15 cellular contexts compared by ENCODE assay signal in genomic region chr12:32069731-32070130, GRCh38.
"Had no signal": no experiment of that assay in that cellular context is flagged by ENCODE, and none has a peak within 500 bp of the region (broad histone marks: within the 10 kb centered on the region; RNA-seq: fewer than 3 reads in every experiment).

No MANE protein-coding gene starts in this region.

- H3K4me2 ChIP-seq: neural progenitor cell had no signal

- H3K27ac Mint-ChIP-seq: activated naive CD4-positive, alpha-beta T cell treated with anti-CD3 and anti-CD28 coated beads, Interleukin-2, amount 50 U/mL, for 24 hours; dendritic cell treated with granulocyte-macrophage colony-stimulating factor and Interleukin-4, amounts not matched to agents 40 ng/mL and 50 ng/mL, for 4 days; neural progenitor cell; WTC11 had no signal

- H3K4me3 ChIP-seq: heart left ventricle, lung, neural progenitor cell had no signal

- H3K9ac ChIP-seq: neural progenitor cell had no signal

- H3K27me3 Mint-ChIP-seq: activated naive CD4-positive, alpha-beta T cell treated with anti-CD3 and anti-CD28 coated beads, Interleukin-2, amount 50 U/mL, for 24 hours; brain had no signal

- H3K4me1 Mint-ChIP-seq: activated naive CD4-positive, alpha-beta T cell treated with anti-CD3 and anti-CD28 coated beads, Interleukin-2, amount 50 U/mL, for 24 hours; brain; neural progenitor cell had no signal

- H3K4me1 ChIP-seq: heart left ventricle had no signal

- H3K36me3 ChIP-seq: heart left ventricle, neural progenitor cell had no signal

- H3K36me3 Mint-ChIP-seq: activated naive CD4-positive, alpha-beta T cell treated with anti-CD3 and anti-CD28 coated beads, Interleukin-2, amount 50 U/mL, for 24 hours; neural progenitor cell had no signal

- DNase-seq: activated gamma-delta T cell treated with Interleukin-2 at 50 U/mL for 16 hours; activated T-cell treated with anti-CD3 and anti-CD28 coated beads, Interleukin-2, amount 50 U/mL, for 1 hour; anterior cingulate cortex; effector CD4-positive, alpha-beta T cell; heart left ventricle; naive thymus-derived CD4-positive, alpha-beta T cell; retina; stimulated activated CD4-positive, alpha-beta T cell treated with anti-CD3 and anti-CD28 coated beads, Interleukin-2, amount 100 ng/mL, for 48 hours; stimulated activated naive CD4-positive, alpha-beta T cell treated with Interleukin-2 at 50 U/mL for 16 hours had no signal

- H3K27me3 ChIP-seq: heart left ventricle, neural progenitor cell had no signal

- H3K4me3 Mint-ChIP-seq: activated naive CD4-positive, alpha-beta T cell treated with anti-CD3 and anti-CD28 coated beads, Interleukin-2, amount 50 U/mL, for 24 hours; brain; dendritic cell treated with granulocyte-macrophage colony-stimulating factor and Interleukin-4, amounts not matched to agents 40 ng/mL and 50 ng/mL, for 4 days; naive thymus-derived CD4-positive, alpha-beta T cell; neural progenitor cell; WTC11 had no signal

- H2AFZ ChIP-seq: neural progenitor cell had no signal

- ATAC-seq: heart left ventricle; naive thymus-derived CD4-positive, alpha-beta T cell; WTC11 had no signal

- H3K27ac ChIP-seq: heart left ventricle, neural progenitor cell had no signal

- H3K9me3 Mint-ChIP-seq: activated naive CD4-positive, alpha-beta T cell treated with anti-CD3 and anti-CD28 coated beads, Interleukin-2, amount 50 U/mL, for 24 hours; dendritic cell treated with granulocyte-macrophage colony-stimulating factor and Interleukin-4, amounts not matched to agents 40 ng/mL and 50 ng/mL, for 4 days had no signal
